In genomic region chr4:19437008-19437407, GRCh38 we compare ENCODE assay signal across 15 cellular contexts.
DNase-seq lines count a peak whose midpoint lies in the region; ATAC-seq and TF ChIP-seq lines count a peak whose summit lies in the region.
"Had no signal": no experiment of that assay in that cellular context is flagged by ENCODE, and none has a peak within 500 bp of the region (broad histone marks: within the 10 kb centered on the region; RNA-seq: fewer than 3 reads in every experiment).

No MANE protein-coding gene starts in this region.

- TF ChIP-seq CTCF in HEK293 (tag by site-specific recombination; IDR thresholded peaks at IDR 0.05): no peak
- TF ChIP-seq CTCF in right atrium auricular region (IDR thresholded peaks at IDR 0.05): no peak
- TF ChIP-seq CTCF in osteoblast (IDR thresholded peaks at IDR 0.05; ENCODE audit: extremely low read depth, low read depth, low read length): no peak
- no peak for TF ChIP-seq CTCF in mucosa of descending colon (IDR thresholded peaks at IDR 0.05)

- H3K4me2 ChIP-seq in mesendoderm (ENCODE audit: low read length): no peak overlapping the region
- no peak overlapping the region for H3K4me2 ChIP-seq in osteoblast (ENCODE audit: insufficient read depth, low read length)
- H3K4me2 ChIP-seq: BLaER1 treated with 17β-estradiol and CSF1 and Interleukin-3, amounts not matched to agents 10 nM and 100 nM had no signal

- no peaks in the 10 kb centered on the region for H4K20me1 ChIP-seq in osteoblast (ENCODE audit: insufficient read depth, low read length)
- H4K20me1 ChIP-seq: BLaER1 treated with 17β-estradiol and CSF1 and Interleukin-3, amounts not matched to agents 10 nM and 100 nM had no signal

- H2AK5ac ChIP-seq in mesendoderm (ENCODE audit: low read length): no peak overlapping the region

- H3K79me2 ChIP-seq in mesendoderm (ENCODE audit: control insufficient read depth, insufficient read depth, low read length) (no peaks in the 10 kb centered on the region), osteoblast (ENCODE audit: insufficient read depth, low read length) (no peaks in the 10 kb centered on the region)

- no peaks in the 10 kb centered on the region for H3K79me1 ChIP-seq in mesendoderm (ENCODE audit: low read length)

- intact Hi-C loops in mucosa of descending colon (cut with DNase I, micrococcal nuclease): no loop called here

- DNase-seq in mesendoderm (peak; percentile 24), right atrium auricular region (ENCODE audit: low spot score) (no peak), osteoblast (ENCODE audit: insufficient read length, low spot score, missing footprints) (no peak), mucosa of descending colon (no peak)
- DNase-seq: 8988T; AML-193; Caco-2; Calu3; CD4-positive, alpha-beta T cell; CD8-positive, alpha-beta T cell; DMS79 treated with DMSO at 0.1 percent for 48 hours; GF-D8 had no signal

- H3K27me3 ChIP-seq in mesendoderm (ENCODE audit: insufficient read depth, low read length, poor library complexity) (no peaks in the 10 kb centered on the region), right atrium auricular region (no peaks in the 10 kb centered on the region), osteoblast (ENCODE audit: insufficient read depth, low read length) (no peaks in the 10 kb centered on the region)
- H3K27me3 ChIP-seq: BLaER1 treated with 17β-estradiol and CSF1 and Interleukin-3, amounts not matched to agents 10 nM and 100 nM had no signal

- H2BK15ac ChIP-seq in mesendoderm (replicated peaks; ENCODE audit: low read depth): no peak overlapping the region

- H4K5ac ChIP-seq in mesendoderm (ENCODE audit: low read length): no peak overlapping the region

- H3K27ac ChIP-seq in HEK293 (ENCODE audit: extremely low read depth, low read depth, low read length): no peak overlapping the region
- no peak overlapping the region for H3K27ac ChIP-seq in mesendoderm (ENCODE audit: low read depth, low read length)
- H3K27ac ChIP-seq in right atrium auricular region: no peak overlapping the region
- H3K27ac ChIP-seq in osteoblast (ENCODE audit: low read depth, low read length): no peak overlapping the region
- H3K27ac ChIP-seq: BLaER1 treated with 17β-estradiol and CSF1 and Interleukin-3, amounts not matched to agents 10 nM and 100 nM; C4-2B had no signal

- no CpG with 5 or more reads among the region's 2 CpGs for WGBS in mesendoderm (ENCODE audit: extremely low coverage, insufficient coverage, low lambda C conversion rate)

- no peak overlapping the region for H3K4ac ChIP-seq in mesendoderm (ENCODE audit: low read depth, low read length)

- H3K4me3 ChIP-seq in HEK293 (ENCODE audit: low read depth, low read length): no peak overlapping the region
- H3K4me3 ChIP-seq in mesendoderm (ENCODE audit: low read length): no peak overlapping the region
- no peak overlapping the region for H3K4me3 ChIP-seq in right atrium auricular region
- H3K4me3 ChIP-seq in osteoblast (ENCODE audit: insufficient read depth, low read length): no peak overlapping the region
- H3K4me3 ChIP-seq in mucosa of descending colon: no peak overlapping the region
- H3K4me3 ChIP-seq: BLaER1 treated with 17β-estradiol and CSF1 and Interleukin-3, amounts not matched to agents 10 nM and 100 nM had no signal

- no peak overlapping the region for H3K56ac ChIP-seq in mesendoderm (ENCODE audit: low read length)

- H3K23ac ChIP-seq in mesendoderm (ENCODE audit: low read length): no peak overlapping the region

- H3K18ac ChIP-seq in mesendoderm (ENCODE audit: low read length): no peak overlapping the region

- H2BK5ac ChIP-seq in mesendoderm (ENCODE audit: low read length): no peak overlapping the region

- no peak overlapping the region for H2AFZ ChIP-seq in osteoblast (ENCODE audit: low read length)

- H2BK120ac ChIP-seq in mesendoderm (ENCODE audit: low read depth, low read length): no peak overlapping the region

- ATAC-seq in mucosa of descending colon: no peak
- ATAC-seq: CD8-positive, alpha-beta T cell had no signal

- CTCF ChIA-PET in HEK293 (lab: Yijun Ruan, JAX): no interaction called here

- H3K4me1 ChIP-seq in HEK293 (ENCODE audit: control insufficient read depth, insufficient read depth, low read length) (no peaks in the 10 kb centered on the region), mesendoderm (ENCODE audit: control insufficient read depth, low read depth, low read length) (no peaks in the 10 kb centered on the region), right atrium auricular region (no peaks in the 10 kb centered on the region), osteoblast (ENCODE audit: insufficient read depth, low read length) (no peaks in the 10 kb centered on the region), mucosa of descending colon (ENCODE audit: low read depth) (no peaks in the 10 kb centered on the region)
- H3K4me1 ChIP-seq: BLaER1 treated with 17β-estradiol and CSF1 and Interleukin-3, amounts not matched to agents 10 nM and 100 nM; Caco-2 had no signal

- H3K9me3 ChIP-seq in HEK293 (ENCODE audit: control insufficient read depth, insufficient read depth, low read depth, low read length) (no peaks in the 10 kb centered on the region), right atrium auricular region (no peaks in the 10 kb centered on the region), osteoblast (ENCODE audit: low read depth, low read length) (no peaks in the 10 kb centered on the region), mucosa of descending colon (peaks cover 11% of the 10 kb centered on the region)

- no peak overlapping the region for H3K9ac ChIP-seq in mesendoderm (ENCODE audit: low read length)
- H3K9ac ChIP-seq: BLaER1 treated with 17β-estradiol and CSF1 and Interleukin-3, amounts not matched to agents 10 nM and 100 nM had no signal

- POLR2A ChIA-PET in HEK293 (lab: Yijun Ruan, JAX): no interaction called here

- no peaks in the 10 kb centered on the region for H3K36me3 ChIP-seq in HEK293 (ENCODE audit: control insufficient read depth in 2 of 2, insufficient read depth in 1 of 2, low read length in 2 of 2)
- H3K36me3 ChIP-seq in mesendoderm (ENCODE audit: control insufficient read depth, insufficient read depth, low read length): no peaks in the 10 kb centered on the region
- H3K36me3 ChIP-seq in right atrium auricular region: no peaks in the 10 kb centered on the region
- H3K36me3 ChIP-seq in osteoblast (ENCODE audit: insufficient read depth, low read length): no peaks in the 10 kb centered on the region
- no peaks in the 10 kb centered on the region for H3K36me3 ChIP-seq in mucosa of descending colon (ENCODE audit: low read depth)
- H3K36me3 ChIP-seq: BLaER1 treated with 17β-estradiol and CSF1 and Interleukin-3, amounts not matched to agents 10 nM and 100 nM had no signal

- no peak overlapping the region for H4K8ac ChIP-seq in mesendoderm (ENCODE audit: low read depth, low read length)

TF ChIP-seq in HEK293, 187 proteins besides CTCF, POLR2A, EP300 and RAD21:
- TF ChIP-seq SETDB1 (IDR thresholded peaks at IDR 0.05; ENCODE audit: insufficient read length, low read length): peak; percentile 61
- TF ChIP-seq ZNF585B (tag by site-specific recombination; IDR thresholded peaks at IDR 0.05): peak; percentile 83
- TF ChIP-seq ZNF664 (tag by site-specific recombination; IDR thresholded peaks at IDR 0.05): no peak
